Comparison of ENCODE assay signal across 32 cellular contexts in genomic region chr6:23086100-23086499, GRCh38.
"Had no signal": no experiment of that assay in that cellular context is flagged by ENCODE, and none has a peak within 500 bp of the region (broad histone marks: within the 10 kb centered on the region; RNA-seq: fewer than 3 reads in every experiment).

No MANE protein-coding gene starts in this region.

- H3K9me3 Mint-ChIP-seq: activated CD4-positive, alpha-beta T cell treated with anti-CD3 and anti-CD28 coated beads, Interleukin-2, amount 10 ng/mL, durations not matched to agents 24 days and 14 days; activated naive CD4-positive, alpha-beta T cell treated with anti-CD3 and anti-CD28 coated beads, Interleukin-2, amount 10 ng/mL, durations not matched to agents 7 days and 5 days; activated naive CD8-positive, alpha-beta T cell treated with anti-CD3 and anti-CD28 coated beads, Interleukin-2, amount 10 ng/mL, durations not matched to agents 7 days and 5 days; activated T-helper 1 cell treated with anti-CD3 and anti-CD28 coated beads, Interleukin-12 subunit alpha, Interleukin-12 subunit beta, Interleukin-2, Interleukin-4 antibody, amounts not matched to agents 30 ng/mL and 10 ng/mL and 1 ng/mL, durations not matched to agents 14 hours and 24 hours and 36 hours; T-helper 2 cell treated with Interferon-gamma antibody and Interleukin-4, amounts not matched to agents 5 μg/mL and 100 μg/mL, for 36 hours had no signal

- H3K9me3 ChIP-seq: esophagus muscularis mucosa, gastrocnemius medialis, heart left ventricle had no signal

- H3K36me3 ChIP-seq: brain microvascular endothelial cell, esophagus muscularis mucosa, gastrocnemius medialis, heart left ventricle had no signal

- H3K27me3 ChIP-seq: brain microvascular endothelial cell, dorsolateral prefrontal cortex, esophagus muscularis mucosa, foreskin keratinocyte, gastrocnemius medialis, heart left ventricle had no signal

- H3K4me1 Mint-ChIP-seq: activated CD4-positive, alpha-beta T cell treated with anti-CD3 and anti-CD28 coated beads for 36 hours; activated CD4-positive, alpha-beta T cell treated with anti-CD3 and anti-CD28 coated beads, Interleukin-2, amount 10 ng/mL, durations not matched to agents 24 days and 14 days; activated CD8-positive, alpha-beta memory T cell treated with anti-CD3 and anti-CD28 coated beads, Interleukin-2, amount 10 ng/mL, durations not matched to agents 7 days and 5 days; activated naive CD4-positive, alpha-beta T cell treated with anti-CD3 and anti-CD28 coated beads, Interleukin-2, amount 10 ng/mL, durations not matched to agents 7 days and 5 days; activated naive CD8-positive, alpha-beta T cell treated with anti-CD3 and anti-CD28 coated beads, Interleukin-2, amount 10 ng/mL, durations not matched to agents 7 days and 5 days; central memory CD8-positive, alpha-beta T cell; T-helper 17 cell had no signal

- DNase-seq: activated CD4-positive, alpha-beta memory T cell treated with anti-CD3 and anti-CD28 coated beads for 36 hours; activated CD4-positive, alpha-beta T cell treated with anti-CD3 and anti-CD28 coated beads for 36 hours; activated CD4-positive, alpha-beta T cell treated with anti-CD3 and anti-CD28 coated beads, Interleukin-2, amount 10 ng/mL, durations not matched to agents 24 days and 14 days; activated CD4-positive, CD25-positive, alpha-beta regulatory T cell; activated CD4-positive, CD25-positive, alpha-beta regulatory T cell treated with anti-CD3 and anti-CD28 coated beads, Interleukin-2, amount 50 U/mL, for 72 hours; activated CD8-positive, alpha-beta memory T cell treated with anti-CD3 and anti-CD28 coated beads, Interleukin-2, amount 10 ng/mL, durations not matched to agents 7 days and 5 days; activated CD8-positive, alpha-beta memory T cell treated with anti-CD3 and anti-CD28 coated beads, Interleukin-2, amount 50 U/mL, for 4 hours; activated CD8-positive, alpha-beta T cell treated with anti-CD3 and anti-CD28 coated beads, Interleukin-2, amount 10 ng/mL, durations not matched to agents 7 days and 5 days; activated gamma-delta T cell; activated naive CD4-positive, alpha-beta T cell; activated naive CD4-positive, alpha-beta T cell treated with anti-CD3 and anti-CD28 coated beads, Interleukin-2, amount 10 ng/mL, durations not matched to agents 7 days and 5 days; activated naive CD8-positive, alpha-beta T cell treated with anti-CD3 and anti-CD28 coated beads, Interleukin-2, amount 10 ng/mL, durations not matched to agents 7 days and 5 days; activated T-cell treated with anti-CD3 and anti-CD28 coated beads, Interleukin-2, amount 50 U/mL, for 1 hour; activated T-cell treated with anti-CD3 and anti-CD28 coated beads, Interleukin-2, amount 50 U/mL, for 48 hours; amniotic stem cell; anterior cingulate cortex; brain microvascular endothelial cell; dorsolateral prefrontal cortex; effector memory CD8-positive, alpha-beta T cell; erythroblast; foreskin keratinocyte; gastrocnemius medialis; glutamatergic neuron; heart left ventricle; T-helper 17 cell had no signal

- H3K4me3 Mint-ChIP-seq: activated CD4-positive, alpha-beta memory T cell treated with anti-CD3 and anti-CD28 coated beads for 36 hours; activated CD4-positive, alpha-beta T cell treated with anti-CD3 and anti-CD28 coated beads for 36 hours; activated CD4-positive, alpha-beta T cell treated with anti-CD3 and anti-CD28 coated beads, Interleukin-2, amount 10 ng/mL, durations not matched to agents 24 days and 14 days; activated CD8-positive, alpha-beta memory T cell treated with anti-CD3 and anti-CD28 coated beads, Interleukin-2, amount 10 ng/mL, durations not matched to agents 7 days and 5 days; activated CD8-positive, alpha-beta T cell treated with anti-CD3 and anti-CD28 coated beads, Interleukin-2, amount 10 ng/mL, durations not matched to agents 7 days and 5 days; activated naive CD4-positive, alpha-beta T cell treated with anti-CD3 and anti-CD28 coated beads, Interleukin-2, amount 10 ng/mL, durations not matched to agents 7 days and 5 days; activated naive CD8-positive, alpha-beta T cell treated with anti-CD3 and anti-CD28 coated beads, Interleukin-2, amount 10 ng/mL, durations not matched to agents 7 days and 5 days; activated T-helper 1 cell treated with anti-CD3 and anti-CD28 coated beads, Interleukin-12 subunit alpha, Interleukin-12 subunit beta, Interleukin-2, Interleukin-4 antibody, amounts not matched to agents 30 ng/mL and 10 ng/mL and 1 ng/mL, durations not matched to agents 14 hours and 24 hours and 36 hours; central memory CD8-positive, alpha-beta T cell; dendritic cell treated with granulocyte-macrophage colony-stimulating factor and Interleukin-4, amounts not matched to agents 40 ng/mL and 50 ng/mL, for 4 days; effector memory CD8-positive, alpha-beta T cell; T-helper 17 cell; T-helper 2 cell treated with Interferon-gamma antibody and Interleukin-4, amounts not matched to agents 5 μg/mL and 100 μg/mL, for 36 hours had no signal

- H3K36me3 Mint-ChIP-seq: activated CD4-positive, alpha-beta memory T cell treated with anti-CD3 and anti-CD28 coated beads for 36 hours; activated CD8-positive, alpha-beta memory T cell treated with anti-CD3 and anti-CD28 coated beads, Interleukin-2, amount 10 ng/mL, durations not matched to agents 7 days and 5 days; activated naive CD4-positive, alpha-beta T cell treated with anti-CD3 and anti-CD28 coated beads, Interleukin-2, amount 10 ng/mL, durations not matched to agents 7 days and 5 days; activated naive CD4-positive, alpha-beta T cell treated with anti-CD3 and anti-CD28 coated beads, Interleukin-2, amount 50 U/mL, for 72 hours; activated naive CD8-positive, alpha-beta T cell treated with anti-CD3 and anti-CD28 coated beads, Interleukin-2, amount 10 ng/mL, durations not matched to agents 7 days and 5 days had no signal

- H3K27ac ChIP-seq: brain microvascular endothelial cell, coronary artery, dorsolateral prefrontal cortex, esophagus muscularis mucosa, foreskin keratinocyte, gastrocnemius medialis, heart left ventricle had no signal

- H3K27ac Mint-ChIP-seq: activated CD4-positive, alpha-beta memory T cell treated with anti-CD3 and anti-CD28 coated beads for 36 hours; activated CD4-positive, alpha-beta T cell treated with anti-CD3 and anti-CD28 coated beads for 36 hours; activated CD4-positive, alpha-beta T cell treated with anti-CD3 and anti-CD28 coated beads, Interleukin-2, amount 10 ng/mL, durations not matched to agents 24 days and 14 days; activated CD8-positive, alpha-beta memory T cell treated with anti-CD3 and anti-CD28 coated beads, Interleukin-2, amount 10 ng/mL, durations not matched to agents 7 days and 5 days; activated CD8-positive, alpha-beta T cell treated with anti-CD3 and anti-CD28 coated beads, Interleukin-2, amount 10 ng/mL, durations not matched to agents 7 days and 5 days; activated naive CD4-positive, alpha-beta T cell treated with anti-CD3 and anti-CD28 coated beads, Interleukin-2, amount 10 ng/mL, durations not matched to agents 7 days and 5 days; activated naive CD4-positive, alpha-beta T cell treated with anti-CD3 and anti-CD28 coated beads, Interleukin-2, amount 50 U/mL, for 72 hours; activated naive CD8-positive, alpha-beta T cell treated with anti-CD3 and anti-CD28 coated beads, Interleukin-2, amount 10 ng/mL, durations not matched to agents 7 days and 5 days; activated T-helper 1 cell treated with anti-CD3 and anti-CD28 coated beads, Interleukin-12 subunit alpha, Interleukin-12 subunit beta, Interleukin-2, Interleukin-4 antibody, amounts not matched to agents 30 ng/mL and 10 ng/mL and 1 ng/mL, durations not matched to agents 14 hours and 24 hours and 36 hours; dendritic cell treated with granulocyte-macrophage colony-stimulating factor and Interleukin-4, amounts not matched to agents 40 ng/mL and 50 ng/mL, for 4 days; effector memory CD8-positive, alpha-beta T cell; T-helper 17 cell; T-helper 2 cell treated with Interferon-gamma antibody and Interleukin-4, amounts not matched to agents 5 μg/mL and 100 μg/mL, for 36 hours had no signal

- H3K4me1 ChIP-seq: esophagus muscularis mucosa, foreskin keratinocyte, gastrocnemius medialis, heart left ventricle had no signal

- H3K4me3 ChIP-seq: coronary artery, dorsolateral prefrontal cortex, esophagus muscularis mucosa, gastrocnemius medialis, heart left ventricle had no signal

- H3K27me3 Mint-ChIP-seq: activated CD4-positive, alpha-beta memory T cell treated with anti-CD3 and anti-CD28 coated beads for 36 hours; activated CD4-positive, alpha-beta T cell treated with anti-CD3 and anti-CD28 coated beads for 36 hours; activated CD4-positive, alpha-beta T cell treated with anti-CD3 and anti-CD28 coated beads, Interleukin-2, amount 10 ng/mL, durations not matched to agents 24 days and 14 days; activated CD8-positive, alpha-beta memory T cell treated with anti-CD3 and anti-CD28 coated beads, Interleukin-2, amount 10 ng/mL, durations not matched to agents 7 days and 5 days; activated naive CD4-positive, alpha-beta T cell treated with anti-CD3 and anti-CD28 coated beads, Interleukin-2, amount 10 ng/mL, durations not matched to agents 7 days and 5 days; activated naive CD8-positive, alpha-beta T cell treated with anti-CD3 and anti-CD28 coated beads, Interleukin-2, amount 10 ng/mL, durations not matched to agents 7 days and 5 days; central memory CD8-positive, alpha-beta T cell; dendritic cell treated with granulocyte-macrophage colony-stimulating factor and Interleukin-4, amounts not matched to agents 40 ng/mL and 50 ng/mL, for 4 days; effector memory CD8-positive, alpha-beta T cell; T-helper 17 cell had no signal
